ENCODE assay signal across 8 cellular contexts in the genomic region with DNA sequence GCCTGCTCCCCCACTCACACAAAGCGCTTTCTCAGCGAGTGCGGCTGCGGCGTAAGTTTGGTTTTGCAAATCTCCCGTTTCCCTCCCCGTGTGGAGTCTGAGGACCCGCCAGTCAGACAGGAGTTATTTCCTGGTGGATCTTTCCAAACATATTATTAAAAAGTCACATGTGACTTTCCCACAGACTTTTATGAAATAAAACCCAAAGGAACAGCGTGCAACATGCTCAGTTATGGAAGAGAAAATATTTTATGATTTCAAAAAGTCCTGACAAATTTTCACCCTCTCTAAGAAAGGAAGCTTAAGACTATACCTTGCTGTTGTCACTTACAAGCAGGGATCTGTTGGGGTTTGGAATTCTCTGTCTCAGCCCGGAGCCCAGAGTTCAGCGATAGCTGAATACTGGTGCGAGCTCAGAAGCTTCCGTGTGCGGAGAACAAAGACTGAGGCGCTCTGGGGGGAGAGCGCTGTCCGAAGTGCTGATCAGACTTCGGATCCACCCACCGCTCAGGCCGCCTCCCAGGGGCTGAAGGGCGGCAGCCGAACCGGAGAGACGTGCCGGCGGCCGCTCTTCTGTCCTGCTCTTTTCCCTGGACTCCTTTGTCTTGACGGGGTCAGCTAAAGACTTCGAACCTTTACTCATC. TPM values are rescaled to one million over a fixed set of nuclear protein-coding genes. Genes with fewer than 3 reads are reported as not detected.
DNase-seq lines count a peak whose midpoint lies in the region; ATAC-seq and TF ChIP-seq lines count a peak whose summit lies in the region.

No MANE protein-coding gene starts in this region.

- 6% methylated on average over 28 of the region's 29 CpGs for WGBS in HUES64
- 14% methylated on average over 29 of the region's 29 CpGs for WGBS in hepatocyte (ENCODE audit: low lambda C conversion rate, missing lambda C conversion rate)

- H3K27me3 ChIP-seq in HUES64 (ENCODE audit: insufficient read depth, low read length) (peaks cover 42% of the 10 kb centered on the region), hepatocyte (peaks cover 62% of the 10 kb centered on the region)

- no peak overlapping the region for H3K27ac Mint-ChIP-seq in CD14-positive monocyte
- no peak overlapping the region for H3K27ac Mint-ChIP-seq in osteocyte (ENCODE audit: unreplicated experiment)

- H3K27ac ChIP-seq in HUES64 (ENCODE audit: low read depth, low read length): no peak overlapping the region
- no peak overlapping the region for H3K27ac ChIP-seq in hepatocyte

- peak overlapping the region; percentile 56 for H3K4me2 ChIP-seq in hepatocyte

- H3K4me1 ChIP-seq in HUES64 (ENCODE audit: insufficient read depth, low read length): peaks cover 37% of the 10 kb centered on the region
- no peaks in the 10 kb centered on the region for H3K4me1 ChIP-seq in hepatocyte (ENCODE audit: insufficient read depth)

- no peak overlapping the region for H2AFZ ChIP-seq in hepatocyte

- no peaks in the 10 kb centered on the region for H3K9me3 ChIP-seq in HUES64 (ENCODE audit: insufficient read depth, low read depth, low read length)
- H3K9me3 ChIP-seq in hepatocyte (ENCODE audit: low read depth): no peaks in the 10 kb centered on the region

- H3K36me3 Mint-ChIP-seq in CD14-positive monocyte (no peaks in the 10 kb centered on the region), osteocyte (ENCODE audit: unreplicated experiment) (no peaks in the 10 kb centered on the region)

- H3K27me3 Mint-ChIP-seq in CD14-positive monocyte (ENCODE audit: low read depth in 3 of 3): peaks cover 22 to 38% (median 36%) of the 10 kb centered on the region in 3 donors
- H3K27me3 Mint-ChIP-seq in osteocyte (ENCODE audit: unreplicated experiment): peaks cover 47% of the 10 kb centered on the region

- TF ChIP-seq CTCF in CD14-positive monocyte (IDR thresholded peaks at IDR 0.05) (no peak), hepatocyte (IDR thresholded peaks at IDR 0.05; ENCODE audit: poor library complexity) (no peak), osteocyte (IDR thresholded peaks at IDR 0.05) (no peak)

- intact Hi-C loops in CD14-positive monocyte (cut with micrococcal nuclease): no loop called here

- peaks cover 0 to 2% (median 0%) of the 10 kb centered on the region in 7 donors for H3K9me3 Mint-ChIP-seq in CD14-positive monocyte
- no peaks in the 10 kb centered on the region for H3K9me3 Mint-ChIP-seq in osteocyte (ENCODE audit: unreplicated experiment)

- ATAC-seq in GM19328 (IDR thresholded peaks at IDR 0.05; ENCODE audit: unreplicated experiment): no peak

- no peaks in the 10 kb centered on the region for H3K9me2 ChIP-seq in hepatocyte (replicated peaks; ENCODE audit: insufficient read depth)

- DNase-seq in CD14-positive monocyte (ENCODE audit: low spot score) (peak; percentile 22), activated T-cell treated with anti-CD3 and anti-CD28 coated beads for 24 hours (ENCODE audit: low read depth) (peak; percentile 7), hepatocyte (ENCODE audit: low spot score) (peak; percentile 85), osteocyte (ENCODE audit: extremely low spot score, unreplicated experiment) (no peak), epidermal melanocyte (ENCODE audit: insufficient read length, low spot score) (no peak)
- peak; percentile 3 for DNase-seq in stimulated activated CD8-positive, alpha-beta memory T cell treated with anti-CD3 and anti-CD28 coated beads, Interleukin-12 subunit alpha, Interleukin-12 subunit beta, amount 100 ng/mL, for 24 hours (ENCODE audit: extremely low read depth)

- H4K20me1 ChIP-seq in hepatocyte (ENCODE audit: insufficient read depth, poor library complexity, severe bottlenecking): no peaks in the 10 kb centered on the region

- H3K9ac ChIP-seq in HUES64 (ENCODE audit: low read depth, low read length): no peak overlapping the region

- H3K4me3 ChIP-seq in HUES64 (ENCODE audit: low read length): peak overlapping the region; percentile 30
- H3K4me3 ChIP-seq in hepatocyte: no peak overlapping the region

- no peaks in the 10 kb centered on the region for H3K4me1 Mint-ChIP-seq in CD14-positive monocyte
- H3K4me1 Mint-ChIP-seq in osteocyte (ENCODE audit: unreplicated experiment): peaks cover 6% of the 10 kb centered on the region

- peak overlapping the region in 1 of 2 donors; percentile 76 for H3K4me3 Mint-ChIP-seq in CD14-positive monocyte
- no peak overlapping the region for H3K4me3 Mint-ChIP-seq in osteocyte (ENCODE audit: unreplicated experiment)

- H3K36me3 ChIP-seq in HUES64 (ENCODE audit: insufficient read depth, low read length) (no peaks in the 10 kb centered on the region), hepatocyte (replicated peaks; ENCODE audit: insufficient read depth, low read depth) (no peaks in the 10 kb centered on the region)

- no peaks in the 10 kb centered on the region for H3K79me2 ChIP-seq in hepatocyte

RNA-seq across cellular contexts. Expression of a gene that starts 2.5 kb away (rescaled TPM):
- not detected for polyA plus RNA-seq in CD14-positive monocyte
- 0.45 TPM for polyA plus RNA-seq in HUES64 (2013, experiment 1 of 2)
- 0.82 TPM for polyA plus RNA-seq in HUES64 (2013, experiment 2 of 2)
- total RNA-seq in hepatocyte: 0.03 and 0.08 TPM in 2 replicates
- polyA plus RNA-seq in hepatocyte: 0.05 and 0.06 TPM in 2 replicates
- total RNA-seq in osteocyte: not detected in 2 replicates

RNA-seq across cellular contexts. Expression of a gene that starts 54.4 kb away (rescaled TPM):
- not detected for polyA plus RNA-seq in CD14-positive monocyte
- polyA plus RNA-seq in HUES64 (2013, experiment 1 of 2): not detected
- not detected for polyA plus RNA-seq in HUES64 (2013, experiment 2 of 2)
- not detected in 2 replicates for total RNA-seq in hepatocyte
- polyA plus RNA-seq in hepatocyte: not detected in 2 replicates
- not detected in 2 replicates for total RNA-seq in osteocyte

Comparison
In these comparisons a context has a peak if more than half of its experiments do, and no peak if none do; other contexts are left out.
1. DNase-seq: peak in CD14-positive monocyte (single experiment), activated T-cell treated with anti-CD3 and anti-CD28 coated beads for 24 hours (single experiment), hepatocyte (single experiment) and stimulated activated CD8-positive, alpha-beta memory T cell treated with anti-CD3 and anti-CD28 coated beads, Interleukin-12 subunit alpha, Interleukin-12 subunit beta, amount 100 ng/mL, for 24 hours (single experiment); none in osteocyte (single experiment) and epidermal melanocyte (single experiment).